In genomic region chr1:9442266-9442846, GRCh38 we compare ENCODE assay signal across 13 cellular contexts.
DNase-seq lines count a peak whose midpoint lies in the region; ATAC-seq, FAIRE-seq and TF ChIP-seq lines count a peak whose summit lies in the region.
"Had no signal": no experiment of that assay in that cellular context is flagged by ENCODE, and none has a peak within 500 bp of the region (broad histone marks: within the 10 kb centered on the region; RNA-seq: fewer than 3 reads in every experiment).

No MANE protein-coding gene starts in this region.

- in situ Hi-C loops in HepG2 (cut with HindIII; ENCODE audit: extremely low pct_ligation_motif_present, low pct_unique_long_range_greater_than_20kb), result no loop called here

- TF ChIP-seq POLR2A in body of pancreas (IDR thresholded peaks at IDR 0.05) (no peak), HepG2 (IDR thresholded peaks at IDR 0.05; ENCODE audit: insufficient read depth in 1 of 2, low read depth in 2 of 2, low read length in 2 of 2) (no peak)

- BruUV-seq in HepG2 (replicated peaks; lab: Mats Ljungman, UMichigan), result no TSS peak

- H3K4me3 ChIP-seq in body of pancreas, result no peak overlapping the region
- no peak overlapping the region for H3K4me3 ChIP-seq in HepG2 (replicated peaks in 1 of 3; ENCODE audit: insufficient read depth in 1 of 3, low read depth in 2 of 3, low read length in 3 of 3)
- no peak overlapping the region for H3K4me3 ChIP-seq in thoracic aorta

- H3K36me3 ChIP-seq in body of pancreas (replicated peaks in 1 of 2; ENCODE audit: insufficient read depth in 1 of 2, low read depth in 2 of 2) (no peaks in the 10 kb centered on the region), HepG2 (replicated peaks in 1 of 2; ENCODE audit: control insufficient read depth in 1 of 2, insufficient read depth in 2 of 2, low read length in 2 of 2) (no peaks in the 10 kb centered on the region), thoracic aorta (no peaks in the 10 kb centered on the region)

- no peaks in the 10 kb centered on the region for H3K9me3 Mint-ChIP-seq in activated CD8-positive, alpha-beta memory T cell treated with anti-CD3 and anti-CD28 coated beads, Interleukin-2, amount 10 ng/mL, durations not matched to agents 7 days and 5 days (ENCODE audit: low read depth)
- H3K9me3 Mint-ChIP-seq: naive thymus-derived CD4-positive, alpha-beta T cell had no signal

- no peak overlapping the region for H3K4me3 Mint-ChIP-seq in activated CD8-positive, alpha-beta memory T cell treated with anti-CD3 and anti-CD28 coated beads, Interleukin-2, amount 10 ng/mL, durations not matched to agents 7 days and 5 days
- H3K4me3 Mint-ChIP-seq: naive thymus-derived CD4-positive, alpha-beta T cell had no signal

- 37 to 39% methylated on average over 9 of the region's 9 CpGs for WGBS in body of pancreas, 2 donors
- 67% methylated on average over 9 of the region's 9 CpGs for WGBS in HepG2 (ENCODE audit: low lambda C conversion rate)

- FAIRE-seq in HepG2 (lab: Jason Lieb, UNC), result no peak
- FAIRE-seq: colon had no signal

- intact Hi-C loops in body of pancreas (cut with DNase I) (no loop called here), HepG2 (cut with micrococcal nuclease; ENCODE audit: unreplicated experiment) (no loop called here)

- H3K27ac Mint-ChIP-seq in activated CD8-positive, alpha-beta memory T cell treated with anti-CD3 and anti-CD28 coated beads, Interleukin-2, amount 10 ng/mL, durations not matched to agents 7 days and 5 days, result no peak overlapping the region

- CTCF ChIA-PET in HepG2 (lab: Yijun Ruan, JAX; ENCODE audit: low intra/inter-chr PET ratio, low total read pairs), result no interaction called here
- CTCF ChIA-PET in activated CD8-positive, alpha-beta memory T cell treated with anti-CD3 and anti-CD28 coated beads, Interleukin-2, amount 10 ng/mL, durations not matched to agents 7 days and 5 days (lab: Charles Lee), result interaction anchor here (0.7 to 1.1 kb wide), 4 partner anchors 13 to 301 kb away, joined by 3 to 4 read pairs (median 3); no protein-coding TSS in a partner anchor

- no peaks in the 10 kb centered on the region for H3K36me3 Mint-ChIP-seq in activated CD8-positive, alpha-beta memory T cell treated with anti-CD3 and anti-CD28 coated beads, Interleukin-2, amount 10 ng/mL, durations not matched to agents 7 days and 5 days
- H3K36me3 Mint-ChIP-seq: naive thymus-derived CD4-positive, alpha-beta T cell had no signal

- H3K27me3 ChIP-seq in body of pancreas, result no peaks in the 10 kb centered on the region
- no peaks in the 10 kb centered on the region for H3K27me3 ChIP-seq in HepG2 (ENCODE audit: control insufficient read depth in 1 of 2, insufficient read depth in 2 of 2, low read length in 2 of 2)
- H3K27me3 ChIP-seq in thoracic aorta (replicated peaks; ENCODE audit: insufficient read depth), result no peaks in the 10 kb centered on the region

- DNase-seq in NCI-H2029 (lab: John Stamatoyannopoulos, UW) (peak; percentile 33), body of pancreas (peak; percentile 53 to 73 (median 62)), HepG2 (ENCODE audit: low spot score) (peak; percentile 33), thoracic aorta (ENCODE audit: low spot score) (no peak)
- DNase-seq in activated CD8-positive, alpha-beta memory T cell treated with anti-CD3 and anti-CD28 coated beads, Interleukin-2, amount 10 ng/mL, durations not matched to agents 7 days and 5 days, result no peak
- DNase-seq: activated gamma-delta T cell treated with Interleukin-2 at 50 U/mL for 16 hours; naive thymus-derived CD4-positive, alpha-beta T cell; stimulated activated CD4-positive, alpha-beta T cell treated with anti-CD3 and anti-CD28 coated beads, Interleukin-1b, Interleukin-23, amount 100 ng/mL, for 48 hours; stimulated activated naive CD8-positive, alpha-beta T cell treated with anti-CD3 and anti-CD28 coated beads, Interleukin-15, Interleukin-2, amounts not matched to agents 100 U/mL and 50 U/mL, for 24 hours had no signal

- POLR2A ChIA-PET in HepG2 (lab: Yijun Ruan, JAX), result no interaction called here

- H3K27ac ChIP-seq in body of pancreas (peak overlapping the region; percentile 85 to 98 (median 94)), HepG2 (ENCODE audit: extremely low read length, insufficient read depth, low read length) (no peak overlapping the region), thoracic aorta (peak overlapping the region; percentile 74 to 75)

- no peak overlapping the region for H3K9ac ChIP-seq in HepG2 (ENCODE audit: insufficient read depth, low read depth, low read length)

- TF ChIP-seq CTCF in body of pancreas (IDR thresholded peaks at IDR 0.05), result no peak
- no peak for TF ChIP-seq CTCF in HepG2 (CRISPR knock-in tag; IDR thresholded peaks at IDR 0.05)
- TF ChIP-seq CTCF in thoracic aorta (IDR thresholded peaks at IDR 0.05), result no peak

- peaks cover 41% of the 10 kb centered on the region for H3K27me3 Mint-ChIP-seq in activated CD8-positive, alpha-beta memory T cell treated with anti-CD3 and anti-CD28 coated beads, Interleukin-2, amount 10 ng/mL, durations not matched to agents 7 days and 5 days

- ATAC-seq in body of pancreas (no peak), HepG2 (no peak), thoracic aorta (ENCODE audit: insufficient number of reproducible peaks, low FRiP score, low read depth) (no peak), GM18873 (IDR thresholded peaks at IDR 0.05; ENCODE audit: low FRiP score, unreplicated experiment) (no peak), HG03108 (IDR thresholded peaks at IDR 0.05; ENCODE audit: unreplicated experiment) (no peak)
- no peak for ATAC-seq in activated CD8-positive, alpha-beta memory T cell treated with anti-CD3 and anti-CD28 coated beads, Interleukin-2, amount 10 ng/mL, durations not matched to agents 7 days and 5 days
- ATAC-seq: activated CD4-positive, CD25-positive, alpha-beta regulatory T cell treated with anti-CD3 and anti-CD28 coated beads, Interleukin-2, amount 50 U/mL, for 24 hours; naive thymus-derived CD4-positive, alpha-beta T cell; stimulated activated naive CD8-positive, alpha-beta T cell treated with anti-CD3 and anti-CD28 coated beads, Interleukin-15, Interleukin-2, amounts not matched to agents 100 U/mL and 50 U/mL, for 24 hours had no signal

- no peaks in the 10 kb centered on the region for H3K4me1 Mint-ChIP-seq in activated CD8-positive, alpha-beta memory T cell treated with anti-CD3 and anti-CD28 coated beads, Interleukin-2, amount 10 ng/mL, durations not matched to agents 7 days and 5 days
- H3K4me1 Mint-ChIP-seq: naive thymus-derived CD4-positive, alpha-beta T cell had no signal

- no peak for TF ChIP-seq EP300 in HepG2 (IDR thresholded peaks at IDR 0.05; ENCODE audit: low read depth in 2 of 2, low read length in 2 of 2)
- no peak for TF ChIP-seq EP300 in HepG2 (CRISPR knock-in tag; IDR thresholded peaks at IDR 0.05; ENCODE audit: borderline replicate concordance)

- H3K4me1 ChIP-seq in body of pancreas (peaks cover 65% of the 10 kb centered on the region), HepG2 (ENCODE audit: insufficient read depth, low read length) (peaks cover 89% of the 10 kb centered on the region), thoracic aorta (ENCODE audit: control insufficient read depth in 1 of 2, low read depth in 2 of 2) (peaks cover 18 to 83% of the 10 kb centered on the region in 2 donors)

- H2AFZ ChIP-seq in HepG2 (ENCODE audit: low read length), result no peak overlapping the region

- H3K4me2 ChIP-seq in HepG2 (ENCODE audit: low read depth, low read length), result 0 out of 2 replicates have a peak overlapping the region, but pooled peaks have one; percentile 14

- H3K9me3 ChIP-seq in body of pancreas (no peaks in the 10 kb centered on the region), HepG2 (ENCODE audit: low read length) (no peaks in the 10 kb centered on the region), thoracic aorta (no peaks in the 10 kb centered on the region)

- H4K20me1 ChIP-seq in HepG2 (ENCODE audit: insufficient read depth, low read length), result no peaks in the 10 kb centered on the region

- H3K79me2 ChIP-seq in HepG2 (ENCODE audit: insufficient read depth, low read length), result no peaks in the 10 kb centered on the region

- no peak for TF ChIP-seq RAD21 in HepG2 (CRISPR knock-in tag; IDR thresholded peaks at IDR 0.05)

TF ChIP-seq in HepG2, 621 proteins besides CTCF, POLR2A, EP300 and RAD21:
- no peak for TF ChIP-seq NFIC (IDR thresholded peaks at IDR 0.05; ENCODE audit: low read length)
- no peak for TF ChIP-seq SMAD1 (CRISPR knock-in tag; IDR thresholded peaks at IDR 0.05; ENCODE audit: borderline replicate concordance, low read depth)
- TF ChIP-seq, protein P1, sequence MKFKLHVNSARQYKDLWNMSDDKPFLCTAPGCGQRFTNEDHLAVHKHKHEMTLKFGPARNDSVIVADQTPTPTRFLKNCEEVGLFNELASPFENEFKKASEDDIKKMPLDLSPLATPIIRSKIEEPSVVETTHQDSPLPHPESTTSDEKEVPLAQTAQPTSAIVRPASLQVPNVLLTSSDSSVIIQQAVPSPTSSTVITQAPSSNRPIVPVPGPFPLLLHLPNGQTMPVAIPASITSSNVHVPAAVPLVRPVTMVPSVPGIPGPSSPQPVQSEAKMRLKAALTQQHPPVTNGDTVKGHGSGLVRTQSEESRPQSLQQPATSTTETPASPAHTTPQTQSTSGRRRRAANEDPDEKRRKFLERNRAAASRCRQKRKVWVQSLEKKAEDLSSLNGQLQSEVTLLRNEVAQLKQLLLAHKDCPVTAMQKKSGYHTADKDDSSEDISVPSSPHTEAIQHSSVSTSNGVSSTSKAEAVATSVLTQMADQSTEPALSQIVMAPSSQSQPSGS (CRISPR knock-in tag; IDR thresholded peaks at IDR 0.05), result no peak
- 0 out of 2 replicates have a peak, but pooled peaks have one; percentile 45 for TF ChIP-seq CREB1 (IDR thresholded peaks at IDR 0.05)
- no peak; the same call in 1 of the 2 replicates for TF ChIP-seq CREB1 (CRISPR knock-in tag; IDR thresholded peaks at IDR 0.05)
- peak; percentile 72 for TF ChIP-seq ATF7 (IDR thresholded peaks at IDR 0.05)
- TF ChIP-seq ATF7 (CRISPR knock-in tag; IDR thresholded peaks at IDR 0.05), result no peak
- TF ChIP-seq HNF4A (CRISPR knock-in tag; IDR thresholded peaks at IDR 0.05), result peak; percentile 37
- peak in 1 of 2 experiments; percentile 18; a peak in 1 of 4 replicates for TF ChIP-seq MAFK (conservative IDR thresholded peaks at IDR 0.05 in 1 of 2, IDR thresholded peaks at IDR 0.05 in 1 of 2; ENCODE audit: low read length in 2 of 2)

Comparison
In these comparisons a context has a peak if more than half of its experiments do, and no peak if none do; other contexts are left out.
1. DNase-seq: peak in NCI-H2029 (single experiment), body of pancreas (4 of 4) and HepG2 (single experiment); none in thoracic aorta (single experiment) and activated CD8-positive, alpha-beta memory T cell treated with anti-CD3 and anti-CD28 coated beads, Interleukin-2, amount 10 ng/mL, durations not matched to agents 7 days and 5 days (single experiment).